ENCODE assay signal across 14 cellular contexts in genomic region chr5:107553063-107553676, GRCh38.
DNase-seq lines count a peak whose midpoint lies in the region; ATAC-seq, FAIRE-seq and TF ChIP-seq lines count a peak whose summit lies in the region.
"Had no signal": no experiment of that assay in that cellular context is flagged by ENCODE, and none has a peak within 500 bp of the region (broad histone marks: within the 10 kb centered on the region; RNA-seq: fewer than 3 reads in every experiment).

No MANE protein-coding gene starts in this region.

- H3F3A ChIP-seq in GM23248 (ENCODE audit: insufficient read depth): 0 out of 2 replicates have a peak, but pooled peaks cover 11% of the 10 kb centered on the region

- no peak for TF ChIP-seq RAD21 in A549 (conservative IDR thresholded peaks at IDR 0.05 in 1 of 2, IDR thresholded peaks at IDR 0.05 in 1 of 2)

- peak in 1 of 2 experiments; percentile 60 for DNase-seq in A549 (ENCODE audit: low read depth in 1 of 2, low spot score in 1 of 2)
- DNase-seq in GM23248: peak; percentile 52
- DNase-seq in NCI-H526 treated with DMSO at 0.1 percent for 48 hours (lab: John Stamatoyannopoulos, UW): peak; percentile 44
- peak; percentile 57 for DNase-seq in fibroblast of mammary gland (ENCODE audit: low read depth)
- DNase-seq in 8988T: no peak
- DNase-seq in SHP77 (lab: John Stamatoyannopoulos, UW): no peak
- DNase-seq in iPS-NIHi7 (ENCODE audit: extremely low spot score): no peak
- DNase-seq: activated CD4-positive, alpha-beta T cell treated with anti-CD3 and anti-CD28 coated beads for 36 hours; stimulated activated CD4-positive, alpha-beta T cell treated with anti-CD3 and anti-CD28 coated beads, Interleukin-2, amount 100 ng/mL, for 48 hours; stimulated activated naive CD4-positive, alpha-beta T cell had no signal

- WGBS in A549 (ENCODE audit: missing lambda C conversion rate): 42% methylated on average over 8 of the region's 8 CpGs
- 73 to 80% methylated on average over 8 of the region's 8 CpGs for WGBS in GM23248 (ENCODE audit: low coverage in 1 of 2, low lambda C conversion rate in 2 of 2, missing lambda C conversion rate in 2 of 2), 2 experiments

- TF ChIP-seq CTCF in A549 (IDR thresholded peaks at IDR 0.05): no peak
- TF ChIP-seq CTCF in fibroblast of mammary gland (conservative IDR thresholded peaks at IDR 0.05; ENCODE audit: control insufficient read depth, insufficient read depth, low read depth, low read length): no peak

- no peak overlapping the region for H3K9ac ChIP-seq in GM23248
- H3K9ac ChIP-seq: BLaER1 treated with 17β-estradiol and CSF1 and Interleukin-3, amounts not matched to agents 10 nM and 100 nM had no signal

- TF ChIP-seq EP300 in A549 (IDR thresholded peaks at IDR 0.05): no peak

- FAIRE-seq in A549 (lab: Jason Lieb, UNC): no peak
- FAIRE-seq: bronchial epithelial cell had no signal

- no peaks in the 10 kb centered on the region for H3K9me3 ChIP-seq in A549
- no peaks in the 10 kb centered on the region for H3K9me3 ChIP-seq in GM23248 (ENCODE audit: low read depth)
- H3K9me3 ChIP-seq: BLaER1 treated with 17β-estradiol and CSF1 and Interleukin-3, amounts not matched to agents 10 nM and 100 nM had no signal

- in situ Hi-C loops in GM23248 (cut with MboI): no loop called here

- no peaks in the 10 kb centered on the region for H3K36me3 ChIP-seq in GM23248 (ENCODE audit: low read depth)
- H3K36me3 ChIP-seq: BLaER1 treated with 17β-estradiol and CSF1 and Interleukin-3, amounts not matched to agents 10 nM and 100 nM had no signal

- no peak overlapping the region for H2AFZ ChIP-seq in GM23248

- POLR2A ChIA-PET in A549 (lab: Yijun Ruan, JAX): no interaction called here

- ATAC-seq in A549: peak; percentile 47 to 81; a peak in 3 of 6 replicates
- no peak for ATAC-seq in HG02678 (IDR thresholded peaks at IDR 0.05; ENCODE audit: unreplicated experiment)
- ATAC-seq: activated CD4-positive, alpha-beta T cell treated with anti-CD3 and anti-CD28 coated beads for 36 hours; activated T-helper 17 cell treated with anti-CD3 and anti-CD28 coated beads, Interleukin-2, amount 50 U/mL, for 72 hours had no signal

- H3K27ac ChIP-seq in A549 (peak overlapping the region; percentile 26 to 64; a peak in 4 of 6 replicates), GM23248 (no peak overlapping the region)
- H3K27ac ChIP-seq: BLaER1 treated with 17β-estradiol and CSF1 and Interleukin-3, amounts not matched to agents 10 nM and 100 nM had no signal

- H4K20me1 ChIP-seq in GM23248 (ENCODE audit: insufficient read depth): no peaks in the 10 kb centered on the region
- H4K20me1 ChIP-seq: BLaER1 treated with 17β-estradiol and CSF1 and Interleukin-3, amounts not matched to agents 10 nM and 100 nM had no signal

- no peak for TF ChIP-seq POLR2A in A549 (IDR thresholded peaks at IDR 0.05; ENCODE audit: low read length)

- no peaks in the 10 kb centered on the region for H3K79me2 ChIP-seq in GM23248 (ENCODE audit: insufficient read depth)

- H3K4me3 ChIP-seq in A549 (no peak overlapping the region), GM23248 (no peak overlapping the region), fibroblast of mammary gland (ENCODE audit: control insufficient read depth, low read depth, low read length) (no peak overlapping the region)
- H3K4me3 ChIP-seq: BLaER1 treated with 17β-estradiol and CSF1 and Interleukin-3, amounts not matched to agents 10 nM and 100 nM had no signal

- CTCF ChIA-PET in A549 (lab: Yijun Ruan, JAX): interaction anchor here (1.4 to 4.9 kb wide), 2 partner anchors 18 to 89 kb away, joined by 3 to 27 read pairs; no protein-coding TSS in a partner anchor

- peaks cover 13% of the 10 kb centered on the region for H3K27me3 ChIP-seq in GM23248 (replicated peaks; ENCODE audit: insufficient read depth)
- H3K27me3 ChIP-seq: BLaER1 treated with 17β-estradiol and CSF1 and Interleukin-3, amounts not matched to agents 10 nM and 100 nM had no signal

- no peaks in the 10 kb centered on the region for H3K9me2 ChIP-seq in GM23248 (ENCODE audit: insufficient read depth)

- peak overlapping the region; percentile 46 for H3K4me2 ChIP-seq in A549
- H3K4me2 ChIP-seq in GM23248 (ENCODE audit: unreplicated experiment): no peak overlapping the region

- H3K4me1 ChIP-seq in A549 (peaks cover 60% of the 10 kb centered on the region), GM23248 (ENCODE audit: insufficient read depth) (peaks cover 24% of the 10 kb centered on the region)

TF ChIP-seq in A549, 52 proteins besides CTCF, POLR2A, EP300 and RAD21:
- TF ChIP-seq RNF2 (IDR thresholded peaks at IDR 0.05; ENCODE audit: borderline replicate concordance, low read depth) (no peak), MAX (IDR thresholded peaks at IDR 0.05) (0 out of 2 replicates have a peak, but pooled peaks have one; percentile 21), JUN (IDR thresholded peaks at IDR 0.05) (no peak), ATOH8 (CRISPR knock-in tag; IDR thresholded peaks at IDR 0.05; ENCODE audit: low read depth) (no peak), HES2 (IDR thresholded peaks at IDR 0.05) (no peak), CEBPB (IDR thresholded peaks at IDR 0.05) (no peak)

Comparison
In these comparisons a context has a peak if more than half of its experiments do, and no peak if none do; other contexts are left out.
1. DNase-seq: peak in GM23248 (single experiment), NCI-H526 treated with DMSO at 0.1 percent for 48 hours (single experiment) and fibroblast of mammary gland (single experiment); none in 8988T (single experiment), SHP77 (0 of 2) and iPS-NIHi7 (single experiment).